ENCODE assay signal across 17 cellular contexts in the genomic region with DNA sequence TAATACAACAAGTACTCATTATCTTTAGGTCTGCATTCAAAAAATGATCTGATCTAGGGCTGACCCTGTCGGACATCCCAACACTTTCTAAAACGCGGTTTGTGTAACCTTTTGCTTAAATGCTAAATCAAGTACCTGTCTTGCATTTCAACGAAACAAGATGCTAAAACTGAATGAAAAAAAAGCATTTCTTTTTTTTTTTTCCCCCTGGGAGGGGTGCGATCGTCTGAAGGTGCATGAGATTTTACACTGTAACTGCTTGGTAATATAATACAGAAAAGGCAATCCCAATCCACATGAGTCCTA.
A peak's percentile ranks its signal among the peaks of the same experiment; 100 is the strongest.
DNase-seq lines count a peak whose midpoint lies in the region; ATAC-seq and TF ChIP-seq lines count a peak whose summit lies in the region.
"Had no signal": no experiment of that assay in that cellular context is flagged by ENCODE, and none has a peak within 500 bp of the region (broad histone marks: within the 10 kb centered on the region; RNA-seq: fewer than 3 reads in every experiment).

No MANE protein-coding gene starts in this region.

- intact Hi-C loops in colonic mucosa (cut with DNase I), result loop anchor here (5.0 to 10.0 kb wide), 2 partner anchors 147 to 854 kb away; no protein-coding TSS in a partner anchor
- intact Hi-C loops in left lung (cut with DNase I), result loop anchor here (5.0 to 10.0 kb wide), 2 partner anchors 142 to 144 kb away; partner anchors contain the start of gene MEIS1 (in 2 of the 2)
- intact Hi-C loops in sigmoid colon (cut with DNase I), result loop anchor here (2.0 to 10.0 kb wide), 8 partner anchors 310 to 1456 kb away; partner anchors contain the start of gene ETAA1

- no peak overlapping the region for H3K14ac ChIP-seq in H9 (ENCODE audit: insufficient read depth, low read length)

- H3K4me2 ChIP-seq in H9 (ENCODE audit: insufficient read depth, insufficient read length, low read length), result peak overlapping the region; percentile 74

- H2BK5ac ChIP-seq in H9 (ENCODE audit: insufficient read length, low read length), result no peak overlapping the region

- no peak overlapping the region for H2BK15ac ChIP-seq in H9 (ENCODE audit: low read depth, low read length)

- no peaks in the 10 kb centered on the region for H3K9me3 ChIP-seq in H9 (ENCODE audit: control insufficient read depth, low read depth, low read length)
- H3K9me3 ChIP-seq in colonic mucosa, result no peaks in the 10 kb centered on the region
- H3K9me3 ChIP-seq in left lung, result no peaks in the 10 kb centered on the region
- H3K9me3 ChIP-seq in sigmoid colon, result no peaks in the 10 kb centered on the region
- H3K9me3 ChIP-seq: mucosa of descending colon, tibial artery had no signal

- H3K27ac ChIP-seq in H9 (ENCODE audit: insufficient read length, low read depth, low read length) (no peak overlapping the region), colonic mucosa (peak overlapping the region; percentile 15), left lung (peak overlapping the region; percentile 53 to 95), sigmoid colon (peak overlapping the region; percentile 95 to 99 (median 98))
- H3K27ac ChIP-seq: tibial artery had no signal

- H3K4me1 ChIP-seq in H9 (ENCODE audit: insufficient read depth, low read length) (peaks cover 6% of the 10 kb centered on the region; the same call in 1 of the 2 replicates), colonic mucosa (peaks cover 17% of the 10 kb centered on the region), left lung (peaks cover 11 to 39% of the 10 kb centered on the region in 2 donors), sigmoid colon (peaks cover 0 to 40% (median 25%) of the 10 kb centered on the region in 4 donors)

- no peak for TF ChIP-seq POLR2A in sigmoid colon (IDR thresholded peaks at IDR 0.05)

- no peak overlapping the region for H3K27ac Mint-ChIP-seq in H9
- H3K27ac Mint-ChIP-seq: activated B cell treated with CpG ODN at 0.5 μM for 24 hours; activated CD8-positive, alpha-beta memory T cell treated with anti-CD3 and anti-CD28 coated beads, Interleukin-2, amount 10 ng/mL, durations not matched to agents 7 days and 5 days had no signal

- no peak overlapping the region for H4K91ac ChIP-seq in H9 (ENCODE audit: insufficient read length, low read depth, low read length)

- H3K36me3 Mint-ChIP-seq in H9 (ENCODE audit: insufficient read depth in 1 of 3, low read depth in 3 of 3), result no peaks in the 10 kb centered on the region; a peak in 1 of 7 replicates
- H3K36me3 Mint-ChIP-seq: T-cell had no signal

- no peak overlapping the region for H2BK12ac ChIP-seq in H9 (ENCODE audit: insufficient read length, low read depth, low read length)

- no peak overlapping the region for H2BK20ac ChIP-seq in H9 (ENCODE audit: low read depth, low read length, poor library complexity, severe bottlenecking)

- H2BK120ac ChIP-seq in H9 (ENCODE audit: low read depth, low read length, poor library complexity, severe bottlenecking), result no peak overlapping the region

- H3K56ac ChIP-seq in H9 (ENCODE audit: insufficient read length, low read depth, low read length), result no peak overlapping the region

- no peak overlapping the region for H3T11ph ChIP-seq in H9 (ENCODE audit: low read length)

- no peak overlapping the region for H4K8ac ChIP-seq in H9 (replicated peaks; ENCODE audit: insufficient read length, low read depth, low read length)

- no peak overlapping the region for H4K5ac ChIP-seq in H9 (ENCODE audit: insufficient read length, low read depth, low read length)

- no peak for TF ChIP-seq EP300 in sigmoid colon (IDR thresholded peaks at IDR 0.05)

- no peak overlapping the region for H3K18ac ChIP-seq in H9 (ENCODE audit: insufficient read length, low read depth, low read length)

- H3K27me3 ChIP-seq in H9 (ENCODE audit: insufficient read depth, low read length) (peaks cover 69% of the 10 kb centered on the region), colonic mucosa (peaks cover 70% of the 10 kb centered on the region), left lung (peaks cover 79 to 99% of the 10 kb centered on the region in 2 donors), sigmoid colon (peaks cover 0 to 3% (median 3%) of the 10 kb centered on the region in 3 donors)

- H3K36me3 ChIP-seq in colonic mucosa, result no peaks in the 10 kb centered on the region
- H3K36me3 ChIP-seq in left lung, result no peaks in the 10 kb centered on the region
- no peaks in the 10 kb centered on the region for H3K36me3 ChIP-seq in sigmoid colon
- H3K36me3 ChIP-seq: tibial artery had no signal

- no peaks in the 10 kb centered on the region for H3K79me2 ChIP-seq in H9 (ENCODE audit: insufficient read depth, low read length)

- H3K9me3 Mint-ChIP-seq in H9, result peaks cover 0 to 10% of the 10 kb centered on the region in 2 experiments; a peak in 2 of 5 replicates
- H3K9me3 Mint-ChIP-seq: activated B cell treated with CpG ODN at 0.5 μM for 24 hours, T-cell had no signal

- H2AK5ac ChIP-seq in H9 (ENCODE audit: insufficient read length, low read length), result no peak overlapping the region

- DNase-seq in H9 (no peak), colonic mucosa (no peak), left lung (no peak), sigmoid colon (no peak), iPS-NIHi7 (ENCODE audit: extremely low spot score) (no peak), GM19238 (ENCODE audit: insufficient read length, low spot score) (no peak)
- no peak for DNase-seq in stimulated activated naive CD8-positive, alpha-beta T cell treated with anti-CD3 and anti-CD28 coated beads, Interleukin-15, Interleukin-2, amounts not matched to agents 100 U/mL and 50 U/mL, for 24 hours
- DNase-seq in activated effector memory CD4-positive, alpha-beta T cell treated with anti-CD3 and anti-CD28 coated beads, Interleukin-2, amount 50 U/mL, for 16 hours, result no peak
- DNase-seq: activated B cell treated with CpG ODN at 0.5 μM for 24 hours; activated CD8-positive, alpha-beta memory T cell treated with anti-CD3 and anti-CD28 coated beads, Interleukin-2, amount 10 ng/mL, durations not matched to agents 7 days and 5 days; effector CD4-positive, alpha-beta T cell; mucosa of descending colon; NCI-H187 treated with DMSO at 0.1 percent for 48 hours; stimulated activated CD4-positive, alpha-beta T cell treated with anti-CD3 and anti-CD28 coated beads, Interleukin-2, amount 100 ng/mL, for 24 hours; T-cell; tibial artery had no signal

- no peak for ATAC-seq in left lung
- no peak for ATAC-seq in stimulated activated naive CD8-positive, alpha-beta T cell treated with anti-CD3 and anti-CD28 coated beads, Interleukin-15, Interleukin-2, amounts not matched to agents 100 U/mL and 50 U/mL, for 24 hours
- ATAC-seq: activated CD8-positive, alpha-beta memory T cell treated with anti-CD3 and anti-CD28 coated beads, Interleukin-2, amount 10 ng/mL, durations not matched to agents 7 days and 5 days; mucosa of descending colon; Panc1; T-cell had no signal

- H3K4me3 Mint-ChIP-seq in H9, result no peak overlapping the region
- H3K4me3 Mint-ChIP-seq: activated B cell treated with CpG ODN at 0.5 μM for 24 hours; activated CD8-positive, alpha-beta memory T cell treated with anti-CD3 and anti-CD28 coated beads, Interleukin-2, amount 10 ng/mL, durations not matched to agents 7 days and 5 days; T-cell had no signal

- no peak overlapping the region for H3K23ac ChIP-seq in H9 (ENCODE audit: insufficient read length, low read depth, low read length)

- no peak for TF ChIP-seq CTCF in H9 (conservative IDR thresholded peaks at IDR 0.05)
- TF ChIP-seq CTCF in colonic mucosa (IDR thresholded peaks at IDR 0.05), result no peak
- no peak for TF ChIP-seq CTCF in left lung (IDR thresholded peaks at IDR 0.05)
- TF ChIP-seq CTCF in sigmoid colon (IDR thresholded peaks at IDR 0.05), result no peak

- no peak overlapping the region for H3K9ac ChIP-seq in H9 (ENCODE audit: extremely low read depth, insufficient read length, low read length)
- H3K9ac ChIP-seq in colonic mucosa (ENCODE audit: low read depth in 2 of 2, low read length in 2 of 2), result no peak overlapping the region

- H3K27me3 Mint-ChIP-seq in H9 (ENCODE audit: low read depth), result peaks cover 3% of the 10 kb centered on the region

- no peak overlapping the region for H2AFZ ChIP-seq in H9 (ENCODE audit: low read length)

- H3K4me3 ChIP-seq in colonic mucosa (no peak overlapping the region), left lung (peak overlapping the region in 1 of 2 donors; percentile 8), sigmoid colon (peak overlapping the region; percentile 52 to 73 (median 68))
- H3K4me3 ChIP-seq: mucosa of descending colon, tibial artery had no signal

- no peaks in the 10 kb centered on the region for H3K79me1 ChIP-seq in H9 (ENCODE audit: insufficient read depth, low read depth, low read length, poor library complexity, severe bottlenecking)

- H4K20me1 ChIP-seq in H9 (ENCODE audit: control insufficient read depth, insufficient read depth, insufficient read length), result no peaks in the 10 kb centered on the region

- H3K4me1 Mint-ChIP-seq in H9, result peaks cover 34 to 45% of the 10 kb centered on the region in 2 experiments
- H3K4me1 Mint-ChIP-seq: activated CD8-positive, alpha-beta memory T cell treated with anti-CD3 and anti-CD28 coated beads, Interleukin-2, amount 10 ng/mL, durations not matched to agents 7 days and 5 days had no signal

- H3K23me2 ChIP-seq in H9 (ENCODE audit: insufficient read length, low read depth, low read length, poor library complexity, severe bottlenecking), result peaks cover 41% of the 10 kb centered on the region

- no peak overlapping the region for H3K4ac ChIP-seq in H9 (ENCODE audit: low read depth, low read length)

- no CpG with 5 or more reads among the region's 6 CpGs for WGBS in H9 (ENCODE audit: extremely low coverage, insufficient read length, low lambda C conversion rate)
- 19 to 27% methylated on average over 6 of the region's 6 CpGs for WGBS in sigmoid colon, 2 donors
